Comparison of ENCODE assay signal across 17 cellular contexts in genomic region chr18:11985532-11985931, GRCh38.
"Had no signal": no experiment of that assay in that cellular context is flagged by ENCODE, and none has a peak within 500 bp of the region (broad histone marks: within the 10 kb centered on the region; RNA-seq: fewer than 3 reads in every experiment).

No MANE protein-coding gene starts in this region.

- DNase-seq: activated CD4-positive, alpha-beta T cell treated with anti-CD3 and anti-CD28 coated beads, Interleukin-2, amount 50 U/mL, for 1 hour; activated CD4-positive, CD25-positive, alpha-beta regulatory T cell treated with anti-CD3 and anti-CD28 coated beads, Interleukin-2, amount 50 U/mL, for 72 hours; activated CD8-positive, alpha-beta memory T cell treated with anti-CD3 and anti-CD28 coated beads, Interleukin-2, amount 50 U/mL, for 4 hours; activated gamma-delta T cell; activated T-cell treated with anti-CD3 and anti-CD28 coated beads, Interleukin-2, amount 50 U/mL, for 48 hours; adrenal gland; effector CD4-positive, alpha-beta T cell; midbrain; nephron progenitor cell; right lobe of liver; stimulated activated naive CD4-positive, alpha-beta T cell had no signal

- H3K36me3 Mint-ChIP-seq: activated naive CD4-positive, alpha-beta T cell treated with anti-CD3 and anti-CD28 coated beads, Interleukin-2, amount 50 U/mL, for 72 hours had no signal

- H3K9me3 ChIP-seq: adrenal gland, esophagus muscularis mucosa, right lobe of liver had no signal

- FAIRE-seq: astrocyte, bronchial epithelial cell had no signal

- H3K36me3 ChIP-seq: adrenal gland, esophagus muscularis mucosa, right lobe of liver had no signal

- H3K4me3 ChIP-seq: adrenal gland, right lobe of liver had no signal

- ATAC-seq: activated naive CD4-positive, alpha-beta T cell treated with anti-CD3 and anti-CD28 coated beads, Interleukin-2, amount 50 U/mL, for 72 hours; left colon; right lobe of liver had no signal

- H3K9me3 Mint-ChIP-seq: activated naive CD4-positive, alpha-beta T cell treated with anti-CD3 and anti-CD28 coated beads, Interleukin-2, amount 50 U/mL, for 72 hours; nephron progenitor cell; T-helper 1 cell treated with Interleukin-12 subunit alpha and Interleukin-12 subunit beta and Interleukin-4 antibody, amounts not matched to agents 30 μg/mL and 1 μg/mL, for 36 hours had no signal

- H3K4me3 Mint-ChIP-seq: nephron progenitor cell; T-helper 1 cell treated with Interleukin-12 subunit alpha and Interleukin-12 subunit beta and Interleukin-4 antibody, amounts not matched to agents 30 μg/mL and 1 μg/mL, for 36 hours had no signal

- H3K27me3 ChIP-seq: adrenal gland, esophagus muscularis mucosa, right lobe of liver had no signal

- H3K27ac Mint-ChIP-seq: activated naive CD4-positive, alpha-beta T cell treated with anti-CD3 and anti-CD28 coated beads, Interleukin-2, amount 50 U/mL, for 72 hours; nephron progenitor cell; T-helper 1 cell treated with Interleukin-12 subunit alpha and Interleukin-12 subunit beta and Interleukin-4 antibody, amounts not matched to agents 30 μg/mL and 1 μg/mL, for 36 hours had no signal

- H3K27ac ChIP-seq: adrenal gland, right lobe of liver had no signal
